17 cellular contexts compared by ENCODE assay signal in the genomic region with DNA sequence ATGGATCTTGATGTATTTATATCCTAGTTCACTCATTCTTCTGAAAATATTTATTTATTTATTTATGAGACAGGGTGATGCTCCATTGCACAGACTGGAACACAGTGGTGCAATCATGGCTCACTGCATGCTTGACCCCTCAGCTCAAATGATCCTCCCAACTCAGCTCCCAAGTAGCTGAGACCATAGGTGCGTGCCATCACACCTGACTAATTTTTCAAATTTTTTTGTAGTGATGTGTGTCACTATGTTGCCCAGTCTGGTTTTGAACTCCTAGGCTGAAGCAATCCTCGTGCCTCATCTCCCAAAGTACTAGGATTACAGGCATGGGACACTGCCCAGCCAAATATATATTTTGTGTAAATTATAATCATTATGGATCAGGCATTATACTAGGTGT.
A peak's percentile ranks its signal among the peaks of the same experiment; 100 is the strongest.
DNase-seq lines count a peak whose midpoint lies in the region; FAIRE-seq and TF ChIP-seq lines count a peak whose summit lies in the region.
"Had no signal": no experiment of that assay in that cellular context is flagged by ENCODE, and none has a peak within 500 bp of the region (broad histone marks: within the 10 kb centered on the region; RNA-seq: fewer than 3 reads in every experiment).

No MANE protein-coding gene starts in this region.

- FAIRE-seq in bronchial epithelial cell (lab: Jason Lieb, UNC) = no peak
- FAIRE-seq: A204.1, D721Med had no signal

- TF ChIP-seq CTCF in bronchial epithelial cell (IDR thresholded peaks at IDR 0.05; ENCODE audit: insufficient read depth, low read length, severe bottlenecking) = no peak
- TF ChIP-seq CTCF in epithelial cell of proximal tubule (conservative IDR thresholded peaks at IDR 0.05; ENCODE audit: low read depth, low read length) = no peak
- TF ChIP-seq CTCF in kidney epithelial cell (IDR thresholded peaks at IDR 0.05; ENCODE audit: insufficient read depth, low read length, poor library complexity, severe bottlenecking) = no peak

- H3K4me3 ChIP-seq in bronchial epithelial cell (ENCODE audit: low read depth, low read length) (no peak overlapping the region), epithelial cell of proximal tubule (ENCODE audit: low read depth, low read length) (no peak overlapping the region), kidney epithelial cell (ENCODE audit: low read depth, low read length) (no peak overlapping the region)
- H3K4me3 ChIP-seq: HAP-1 had no signal

- DNase-seq in bronchial epithelial cell (ENCODE audit: low read depth) = peak; percentile 20
- peak; percentile 52 for DNase-seq in epithelial cell of proximal tubule (ENCODE audit: low read depth)
- peak; percentile 10 for DNase-seq in kidney epithelial cell (ENCODE audit: low read depth)
- DNase-seq in renal cortical epithelial cell (ENCODE audit: low read depth) = peak; percentile 58
- DNase-seq in amniotic stem cell (lab: John Stamatoyannopoulos, UW) = no peak
- DNase-seq in DMS 273 (lab: John Stamatoyannopoulos, UW; ENCODE audit: unreplicated experiment) = no peak
- DNase-seq in AML-193 (lab: John Stamatoyannopoulos, UW) = no peak
- no peak for DNase-seq in stimulated activated CD4-positive, alpha-beta T cell treated with anti-CD3 and anti-CD28 coated beads, Interleukin-15, amount 100 ng/mL, for 24 hours
- DNase-seq: ACHN; Caco-2; CD4-positive, alpha-beta T cell; DMS153; DMS79; GDM1 had no signal

- H3K36me3 ChIP-seq in bronchial epithelial cell (ENCODE audit: control insufficient read depth, insufficient read depth, low read length) = no peaks in the 10 kb centered on the region
- no peaks in the 10 kb centered on the region for H3K36me3 ChIP-seq in kidney epithelial cell (ENCODE audit: control insufficient read depth, insufficient read depth, low read length)
- H3K36me3 ChIP-seq: HAP-1 had no signal

- H3K27me3 ChIP-seq in bronchial epithelial cell (ENCODE audit: control insufficient read depth, insufficient read depth, low read length) (no peaks in the 10 kb centered on the region), kidney epithelial cell (ENCODE audit: control insufficient read depth, insufficient read depth, low read length) (no peaks in the 10 kb centered on the region)

Comparison
In these comparisons a context has a peak if more than half of its experiments do, and no peak if none do; other contexts are left out.
1. DNase-seq: peak in bronchial epithelial cell (single experiment), epithelial cell of proximal tubule (single experiment), kidney epithelial cell (single experiment) and renal cortical epithelial cell (single experiment); none in amniotic stem cell (single experiment), DMS 273 (single experiment), AML-193 (0 of 2) and stimulated activated CD4-positive, alpha-beta T cell treated with anti-CD3 and anti-CD28 coated beads, Interleukin-15, amount 100 ng/mL, for 24 hours (single experiment).